8 cellular contexts compared by ENCODE assay signal in the genomic region with DNA sequence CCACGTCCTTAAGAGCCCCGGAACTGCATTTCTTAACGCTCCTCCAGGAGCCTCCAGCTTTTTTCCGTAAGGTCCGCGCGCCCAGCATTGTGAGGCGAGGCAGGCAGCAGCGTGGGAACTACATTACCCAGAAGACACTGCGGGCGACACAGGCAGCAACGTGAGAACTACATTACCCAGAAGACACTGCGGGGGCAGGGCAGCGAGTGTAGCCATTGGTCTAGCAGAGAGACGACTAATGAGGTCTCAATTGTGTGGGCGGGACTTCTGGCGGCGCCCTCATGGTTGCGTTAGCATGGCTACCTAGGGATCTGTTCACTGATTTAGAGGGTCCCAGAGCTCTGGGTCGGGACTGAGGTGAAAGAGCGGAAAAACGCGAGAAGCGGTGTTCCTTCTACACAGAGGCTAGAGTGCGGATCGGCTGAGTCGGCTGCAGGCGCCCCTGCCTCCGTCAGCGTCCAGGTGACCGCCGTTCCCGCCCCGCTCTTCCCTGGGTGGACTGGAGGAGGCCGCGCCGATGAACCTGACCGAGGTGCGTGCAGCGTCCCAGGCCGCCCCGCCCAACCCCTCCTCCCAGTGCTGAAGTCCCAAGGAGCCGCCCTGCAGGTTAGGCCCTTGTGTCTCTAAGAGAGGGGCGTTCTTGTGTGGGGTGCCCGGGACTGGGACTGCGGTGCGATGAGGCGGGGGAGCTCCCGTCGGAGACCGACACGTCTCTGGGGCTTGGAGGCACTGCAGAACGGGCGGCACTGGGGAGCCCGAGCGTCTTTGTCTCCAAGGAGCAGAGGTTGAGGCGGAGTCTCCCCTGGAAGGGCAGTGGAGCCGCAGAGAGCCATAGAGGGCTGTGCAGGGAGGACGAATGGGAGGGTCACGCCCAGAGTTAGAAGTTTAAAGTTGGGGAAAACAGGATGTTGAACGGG. TPM values are rescaled to one million over a fixed set of nuclear protein-coding genes. Genes with fewer than 3 reads are reported as not detected.
DNase-seq lines count a peak whose midpoint lies in the region; ATAC-seq and TF ChIP-seq lines count a peak whose summit lies in the region.

A gene (plus strand): TSS at position 264 of the 917 bp plus-strand sequence. CDS start 254 bp downstream, at position 518.

- H3K9ac ChIP-seq in fibroblast of lung (ENCODE audit: insufficient read depth, low read length): peak within 1 kb of the TSS; percentile 68

- peak within 1 kb of the TSS; percentile 95 for H3K27ac Mint-ChIP-seq in activated T-helper 1 cell treated with anti-CD3 and anti-CD28 coated beads, Interleukin-12 subunit alpha, Interleukin-12 subunit beta, Interleukin-2, Interleukin-4 antibody, amounts not matched to agents 30 ng/mL and 10 ng/mL and 1 ng/mL, durations not matched to agents 14 hours and 24 hours and 36 hours
- H3K27ac Mint-ChIP-seq in naive B cell: peak within 1 kb of the TSS; percentile 86 to 97 (median 94)
- H3K27ac Mint-ChIP-seq in stimulated activated effector memory CD8-positive, alpha-beta T cell treated with anti-CD3 and anti-CD28 coated beads, Interleukin-12 subunit alpha, Interleukin-12 subunit beta, amount 100 ng/mL, for 72 hours: peak within 1 kb of the TSS; percentile 85

- H3K4me3 Mint-ChIP-seq in activated T-helper 1 cell treated with anti-CD3 and anti-CD28 coated beads, Interleukin-12 subunit alpha, Interleukin-12 subunit beta, Interleukin-2, Interleukin-4 antibody, amounts not matched to agents 30 ng/mL and 10 ng/mL and 1 ng/mL, durations not matched to agents 14 hours and 24 hours and 36 hours: peak within 1 kb of the TSS; percentile 93
- H3K4me3 Mint-ChIP-seq in naive B cell: peak within 1 kb of the TSS; percentile 89 to 100 (median 96)
- H3K4me3 Mint-ChIP-seq in stimulated activated effector memory CD8-positive, alpha-beta T cell treated with anti-CD3 and anti-CD28 coated beads, Interleukin-12 subunit alpha, Interleukin-12 subunit beta, amount 100 ng/mL, for 72 hours: peak within 1 kb of the TSS; percentile 94

- ATAC-seq in naive B cell (ENCODE audit: low read depth in 2 of 2): peak; percentile 99 to 100
- ATAC-seq in stimulated activated effector memory CD8-positive, alpha-beta T cell treated with anti-CD3 and anti-CD28 coated beads, Interleukin-12 subunit alpha, Interleukin-12 subunit beta, amount 100 ng/mL, for 72 hours: peak; percentile 99

- H2AFZ ChIP-seq in fibroblast of lung (ENCODE audit: low read length): peak within 1 kb of the TSS; percentile 98

- H3K4me1 Mint-ChIP-seq in activated T-helper 1 cell treated with anti-CD3 and anti-CD28 coated beads, Interleukin-12 subunit alpha, Interleukin-12 subunit beta, Interleukin-2, Interleukin-4 antibody, amounts not matched to agents 30 ng/mL and 10 ng/mL and 1 ng/mL, durations not matched to agents 14 hours and 24 hours and 36 hours (ENCODE audit: low read depth): peaks cover 23% of the 10 kb centered on the region
- H3K4me1 Mint-ChIP-seq in naive B cell: peaks cover 35 to 45% (median 44%) of the 10 kb centered on the region in 3 donors
- peaks cover 42% of the 10 kb centered on the region for H3K4me1 Mint-ChIP-seq in stimulated activated effector memory CD8-positive, alpha-beta T cell treated with anti-CD3 and anti-CD28 coated beads, Interleukin-12 subunit alpha, Interleukin-12 subunit beta, amount 100 ng/mL, for 72 hours

- H3K27me3 ChIP-seq in fibroblast of lung (ENCODE audit: control insufficient read depth, insufficient read depth, low read length): no peaks in the 10 kb centered on the region

- no peaks in the 10 kb centered on the region for H3K36me3 ChIP-seq in fibroblast of lung (ENCODE audit: control insufficient read depth, insufficient read depth, low read length)

- no peaks in the 10 kb centered on the region for H3K27me3 Mint-ChIP-seq in activated T-helper 1 cell treated with anti-CD3 and anti-CD28 coated beads, Interleukin-12 subunit alpha, Interleukin-12 subunit beta, Interleukin-2, Interleukin-4 antibody, amounts not matched to agents 30 ng/mL and 10 ng/mL and 1 ng/mL, durations not matched to agents 14 hours and 24 hours and 36 hours (ENCODE audit: insufficient read depth)
- H3K27me3 Mint-ChIP-seq in naive B cell: no peaks in the 10 kb centered on the region

- peak within 1 kb of the TSS; percentile 60 for H3K27ac ChIP-seq in fibroblast of lung (ENCODE audit: insufficient read depth, low read length)

- peaks cover 31% of the 10 kb centered on the region for H3K79me2 ChIP-seq in fibroblast of lung (ENCODE audit: control insufficient read depth, insufficient read depth, low read length)

- TF ChIP-seq CTCF in LNCaP clone FGC (IDR thresholded peaks at IDR 0.05; ENCODE audit: control insufficient read depth, extremely low read depth, insufficient read depth) (no peak), fibroblast of lung (conservative IDR thresholded peaks at IDR 0.05 in 1 of 2, IDR thresholded peaks at IDR 0.05 in 1 of 2; ENCODE audit: low read depth in 1 of 2, low read length in 2 of 2) (no peak)

- H3K36me3 Mint-ChIP-seq in activated T-helper 1 cell treated with anti-CD3 and anti-CD28 coated beads, Interleukin-12 subunit alpha, Interleukin-12 subunit beta, Interleukin-2, Interleukin-4 antibody, amounts not matched to agents 30 ng/mL and 10 ng/mL and 1 ng/mL, durations not matched to agents 14 hours and 24 hours and 36 hours (ENCODE audit: low read depth): peaks cover 44% of the 10 kb centered on the region
- peaks cover 7 to 18% of the 10 kb centered on the region in 2 donors for H3K36me3 Mint-ChIP-seq in naive B cell
- H3K36me3 Mint-ChIP-seq in stimulated activated effector memory CD8-positive, alpha-beta T cell treated with anti-CD3 and anti-CD28 coated beads, Interleukin-12 subunit alpha, Interleukin-12 subunit beta, amount 100 ng/mL, for 72 hours: peaks cover 17% of the 10 kb centered on the region

- peaks cover 52% of the 10 kb centered on the region for H3K9me3 Mint-ChIP-seq in activated T-helper 1 cell treated with anti-CD3 and anti-CD28 coated beads, Interleukin-12 subunit alpha, Interleukin-12 subunit beta, Interleukin-2, Interleukin-4 antibody, amounts not matched to agents 30 ng/mL and 10 ng/mL and 1 ng/mL, durations not matched to agents 14 hours and 24 hours and 36 hours
- peaks cover 0 to 5% (median 0%) of the 10 kb centered on the region in 7 donors for H3K9me3 Mint-ChIP-seq in naive B cell
- peaks cover 11% of the 10 kb centered on the region for H3K9me3 Mint-ChIP-seq in stimulated activated effector memory CD8-positive, alpha-beta T cell treated with anti-CD3 and anti-CD28 coated beads, Interleukin-12 subunit alpha, Interleukin-12 subunit beta, amount 100 ng/mL, for 72 hours

- no peaks in the 10 kb centered on the region for H4K20me1 ChIP-seq in fibroblast of lung (ENCODE audit: control insufficient read depth, extremely low read depth, insufficient read depth, low read length)

- intact Hi-C loops in activated T-helper 1 cell treated with anti-CD3 and anti-CD28 coated beads, Interleukin-12 subunit alpha, Interleukin-12 subunit beta, Interleukin-2, Interleukin-4 antibody, amounts not matched to agents 30 ng/mL and 10 ng/mL and 1 ng/mL, durations not matched to agents 14 hours and 24 hours and 36 hours (cut with micrococcal nuclease): loop anchor here (1.0 to 5.0 kb wide), 25 partner anchors 24 to 1043 kb away; a partner anchor contains a TSS

- H3K9me3 ChIP-seq in fibroblast of lung (ENCODE audit: control insufficient read depth, insufficient read depth, low read depth, low read length): no peaks in the 10 kb centered on the region

- peak within 1 kb of the TSS; percentile 81 for H3K4me3 ChIP-seq in LNCaP clone FGC (ENCODE audit: low read depth, low read length)
- H3K4me3 ChIP-seq in fibroblast of lung (replicated peaks in 1 of 4; ENCODE audit: control extremely low read depth in 1 of 4, insufficient read depth in 1 of 4, low read depth in 3 of 4, low read length in 4 of 4): peak within 1 kb of the TSS; percentile 68 to 88 (median 78)

- H3K4me2 ChIP-seq in fibroblast of lung (ENCODE audit: extremely low read depth, insufficient read depth, low read length): peak within 1 kb of the TSS; percentile 73

- H3K4me1 ChIP-seq in fibroblast of lung (ENCODE audit: control insufficient read depth, extremely low read depth, insufficient read depth, low read length): peaks cover 5% of the 10 kb centered on the region

- peak; percentile 98 for DNase-seq in EH (ENCODE audit: low read depth)
- peak; percentile 99 for DNase-seq in H4 (ENCODE audit: low spot score)
- peak; percentile 94 for DNase-seq in LNCaP clone FGC (ENCODE audit: low read depth)
- DNase-seq in RPMI8226: peak; percentile 99
- peak; percentile 95 for DNase-seq in activated T-helper 1 cell treated with anti-CD3 and anti-CD28 coated beads, Interleukin-12 subunit alpha, Interleukin-12 subunit beta, Interleukin-2, Interleukin-4 antibody, amounts not matched to agents 30 ng/mL and 10 ng/mL and 1 ng/mL, durations not matched to agents 14 hours and 24 hours and 36 hours (ENCODE audit: low spot score)
- DNase-seq in fibroblast of lung (ENCODE audit: low read depth in 2 of 2): peak; percentile 96 to 98
- DNase-seq in naive B cell: peak; percentile 96
- peak; percentile 86 to 96 for DNase-seq in stimulated activated effector memory CD8-positive, alpha-beta T cell treated with anti-CD3 and anti-CD28 coated beads, Interleukin-12 subunit alpha, Interleukin-12 subunit beta, amount 100 ng/mL, for 72 hours (ENCODE audit: low spot score in 2 of 2)

RNA-seq across cellular contexts. Expression of the gene that starts here (rescaled TPM):
- 9.8 and 17.1 TPM in 2 replicates for total RNA-seq in H4 (2014; rRNA removed; shearing (Covaris generic))
- total RNA-seq in activated T-helper 1 cell treated with anti-CD3 and anti-CD28 coated beads, Interleukin-12 subunit alpha, Interleukin-12 subunit beta, Interleukin-2, Interleukin-4 antibody, amounts not matched to agents 30 ng/mL and 10 ng/mL and 1 ng/mL, durations not matched to agents 14 hours and 24 hours and 36 hours: 21.5 and 22.0 TPM in 2 replicates
- 10.4 and 11.0 TPM in 2 replicates for total RNA-seq in fibroblast of lung
- polyA plus RNA-seq in fibroblast of lung: 4.7 and 5.4 TPM in 2 replicates
- 5.0 and 6.8 TPM in 2 replicates for polyA plus RNA-seq in fibroblast of lung (2012)
- 1.7 and 3.0 TPM in 2 replicates for polyA minus RNA-seq in fibroblast of lung (ENCODE audit: low replicate concordance)
- 10 to 100 TPM in 4 of 6 donors, 1 to 10 TPM in 2; 3.7 to 23.2 (median 14.4) TPM for polyA plus RNA-seq in naive B cell (ENCODE audit: low read depth in 6 of 6)

Comparison
In these comparisons a context has a peak if more than half of its experiments do, and no peak if none do; other contexts are left out.
1. Peak in every context shown above with its lines: DNase-seq, ATAC-seq, H3K4me3 ChIP-seq and H3K27ac ChIP-seq.